ENCODE assay signal across 1 cellular context in genomic region chrX:51975360-51975759, GRCh38.
A peak's percentile ranks its signal among the peaks of the same experiment; 100 is the strongest.
TF ChIP-seq lines count a peak whose summit lies in the region.

No MANE protein-coding gene starts in this region.

TF ChIP-seq in HepG2, 621 proteins besides CTCF, POLR2A, EP300 and RAD21 (continued from another document):
- TF ChIP-seq TFAP4 (IDR thresholded peaks at IDR 0.05; ENCODE audit: borderline replicate concordance, low read depth) (peak; percentile 40; the same call in 1 of the 2 replicates), MBNL3 (CRISPR knock-in tag; conservative IDR thresholded peaks at IDR 0.05) (no peak), BRF2 (CRISPR knock-in tag; IDR thresholded peaks at IDR 0.05) (no peak)
TF ChIP-seq in HepG2: peak in this region for 3.
